ENCODE assay signal across 8 cellular contexts in the genomic region with DNA sequence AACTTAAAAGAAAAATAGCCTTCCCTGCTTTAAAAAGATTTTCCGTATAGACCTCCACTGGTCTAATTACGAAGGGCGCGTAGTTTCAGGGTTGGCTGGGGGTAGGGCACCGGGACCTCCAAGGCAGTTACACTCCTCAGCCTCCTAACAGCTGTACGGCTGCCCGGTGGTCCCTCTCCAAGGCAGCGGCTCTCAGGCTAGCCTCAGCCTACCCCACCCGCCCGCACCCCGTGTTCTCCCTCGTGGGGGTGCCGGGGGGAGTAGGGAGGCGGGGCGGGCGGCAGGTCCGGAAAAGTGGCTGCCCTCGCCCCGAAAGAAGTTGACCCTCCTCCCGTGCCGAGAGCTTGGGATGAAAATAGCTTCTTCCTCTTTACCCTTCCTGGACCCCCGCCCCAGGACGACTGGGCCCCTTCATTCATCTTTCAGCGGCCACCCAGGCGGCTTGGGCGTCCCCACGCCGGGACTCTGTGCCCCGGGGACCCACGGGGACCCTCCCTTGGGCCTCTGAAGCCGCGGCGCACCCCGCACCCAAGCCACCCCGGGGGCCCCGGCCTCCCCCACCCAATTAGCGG. TPM values are rescaled to one million over a fixed set of nuclear protein-coding genes. Genes with fewer than 3 reads are reported as not detected.
A peak's percentile ranks its signal among the peaks of the same experiment; 100 is the strongest.
DNase-seq lines count a peak whose midpoint lies in the region; ATAC-seq and TF ChIP-seq lines count a peak whose summit lies in the region.

No MANE protein-coding gene starts in this region.

- peak overlapping the region; percentile 95 for H3K4me3 ChIP-seq in A673 (ENCODE audit: low read depth, low read length, poor library complexity, severe bottlenecking)

- H3K27me3 ChIP-seq in A673 (replicated peaks; ENCODE audit: insufficient read depth, low read depth, low read length, poor library complexity), result no peaks in the 10 kb centered on the region

- intact Hi-C loops in A673 (cut with micrococcal nuclease; ENCODE audit: unreplicated experiment) (loop anchor here (5.0 kb wide), 2 partner anchors 49 to 101 kb away; no protein-coding TSS in a partner anchor), left cardiac atrium (cut with DNase I) (loop anchor here in 1 of 2 donors (5.0 kb wide), 1 partner anchor 69 kb away; no protein-coding TSS in a partner anchor)

- H3K36me3 Mint-ChIP-seq in activated naive CD8-positive, alpha-beta T cell, result no peaks in the 10 kb centered on the region
- peaks cover 2% of the 10 kb centered on the region for H3K36me3 Mint-ChIP-seq in progenitor cell of endocrine pancreas (ENCODE audit: insufficient read depth)

- no peaks in the 10 kb centered on the region for H3K27me3 Mint-ChIP-seq in activated naive CD8-positive, alpha-beta T cell
- no peaks in the 10 kb centered on the region for H3K27me3 Mint-ChIP-seq in progenitor cell of endocrine pancreas

- peak overlapping the region; percentile 64 for H3K27ac Mint-ChIP-seq in activated naive CD8-positive, alpha-beta T cell
- H3K27ac Mint-ChIP-seq in progenitor cell of endocrine pancreas, result peak overlapping the region; percentile 94

- BruUV-seq in A673 (replicated peaks; lab: Mats Ljungman, UMichigan), result TSS peak; percentile 73

- CTCF ChIA-PET in A673 (lab: Charles Lee), result no interaction called here

- no peaks in the 10 kb centered on the region for H3K9me3 ChIP-seq in A673 (ENCODE audit: low read depth, low read length, poor library complexity, severe bottlenecking)

- peak overlapping the region; percentile 99 for H3K27ac ChIP-seq in A673 (ENCODE audit: low read depth, low read length, poor library complexity, severe bottlenecking)

- H3K4me1 Mint-ChIP-seq in activated naive CD8-positive, alpha-beta T cell (ENCODE audit: low read depth), result peaks cover 23% of the 10 kb centered on the region
- H3K4me1 Mint-ChIP-seq in progenitor cell of endocrine pancreas (ENCODE audit: low read depth), result peaks cover 31% of the 10 kb centered on the region

- H3K36me3 ChIP-seq in A673 (ENCODE audit: insufficient read depth, low read length, poor library complexity, severe bottlenecking), result peaks cover 8% of the 10 kb centered on the region

- H3K4me3 Mint-ChIP-seq in activated naive CD8-positive, alpha-beta T cell, result peak overlapping the region; percentile 79
- peak overlapping the region; percentile 74 for H3K4me3 Mint-ChIP-seq in progenitor cell of endocrine pancreas (ENCODE audit: low read depth)

- peaks cover 11% of the 10 kb centered on the region for H3K4me1 ChIP-seq in A673 (ENCODE audit: insufficient read depth, low read length, poor library complexity, severe bottlenecking)

- H3K9me3 Mint-ChIP-seq in activated naive CD8-positive, alpha-beta T cell (ENCODE audit: low read depth), result no peaks in the 10 kb centered on the region
- H3K9me3 Mint-ChIP-seq in progenitor cell of endocrine pancreas (ENCODE audit: low read depth), result no peaks in the 10 kb centered on the region

- no peak for TF ChIP-seq CTCF in A673 (conservative IDR thresholded peaks at IDR 0.05; ENCODE audit: low read depth, low read length)
- TF ChIP-seq CTCF in progenitor cell of endocrine pancreas (IDR thresholded peaks at IDR 0.05; ENCODE audit: unreplicated experiment), result no peak

- DNase-seq in A673 (ENCODE audit: low spot score), result peak; percentile 56
- DNase-seq in NCI-H2227 treated with DMSO at 0.1 percent for 48 hours (lab: John Stamatoyannopoulos, UW), result peak; percentile 17
- peak; percentile 64 for DNase-seq in left cardiac atrium
- peak; percentile 20 for DNase-seq in progenitor cell of endocrine pancreas (ENCODE audit: low spot score, unreplicated experiment)
- DNase-seq in GM19238 (ENCODE audit: insufficient read length, low spot score), result no peak

- POLR2A ChIA-PET in A673 (lab: Charles Lee; ENCODE audit: low non-redundant PET), result interaction anchor here (0.6 kb wide), 1 partner anchor 171 kb away, joined by 3 read pairs; no protein-coding TSS in a partner anchor

- ATAC-seq in GM18867 (IDR thresholded peaks at IDR 0.05; ENCODE audit: unreplicated experiment) (peak; percentile 1), left cardiac atrium (peak; percentile 15 to 16), GM21447 (IDR thresholded peaks at IDR 0.05; ENCODE audit: unreplicated experiment) (no peak)

RNA-seq across cellular contexts. Expression of a gene that starts 1.0 kb away (rescaled TPM):
- total RNA-seq in A673 (2021), result 97.8 and 102 TPM in 2 replicates
- total RNA-seq in left cardiac atrium, result 10 to 100 TPM; 11.3 to 14.9 TPM
- total RNA-seq in progenitor cell of endocrine pancreas, result 36.4 and 41.9 TPM in 2 replicates
